34 cellular contexts compared by ENCODE assay signal in genomic region chr3:133695772-133696171, GRCh38. TPM values are rescaled to one million over a fixed set of nuclear protein-coding genes. Genes with fewer than 3 reads are reported as not detected.
"Had no signal": no experiment of that assay in that cellular context is flagged by ENCODE, and none has a peak within 500 bp of the region (broad histone marks: within the 10 kb centered on the region; RNA-seq: fewer than 3 reads in every experiment).

No MANE protein-coding gene starts in this region.

- H3K4me2 ChIP-seq: hepatocyte had no signal

- FAIRE-seq: colon had no signal

- H3K27me3 ChIP-seq: adrenal gland, body of pancreas, esophagus muscularis mucosa, gastroesophageal sphincter, heart right ventricle, hepatocyte had no signal

- DNase-seq: activated B cell treated with CpG ODN at 0.5 μM for 24 hours; activated CD4-positive, alpha-beta T cell treated with anti-CD3 and anti-CD28 coated beads for 48 hours; activated CD4-positive, alpha-beta T cell treated with anti-CD3 and anti-CD28 coated beads, Interleukin-2, amount 50 U/mL, for 1 hour; activated CD4-positive, alpha-beta T cell treated with anti-CD3 and anti-CD28 coated beads, Interleukin-2, amount 50 U/mL, for 48 hours; activated CD8-positive, alpha-beta memory T cell treated with anti-CD3 and anti-CD28 coated beads for 24 hours; activated CD8-positive, alpha-beta T cell treated with anti-CD3 and anti-CD28 coated beads for 36 hours; activated effector memory CD4-positive, alpha-beta T cell treated with anti-CD3 and anti-CD28 coated beads, Interleukin-2, amount 50 U/mL, for 16 hours; activated naive CD4-positive, alpha-beta T cell treated with anti-CD3 and anti-CD28 coated beads for 36 hours; activated naive CD8-positive, alpha-beta T cell treated with anti-CD3 and anti-CD28 coated beads for 36 hours; activated naive CD8-positive, alpha-beta T cell treated with anti-CD3 and anti-CD28 coated beads, Interleukin-2, amount 50 U/mL, for 24 hours; activated T-cell treated with anti-CD3 and anti-CD28 coated beads, Interleukin-2, amount 50 U/mL, for 48 hours; adrenal gland; amygdala; aorta; body of pancreas; caudate nucleus; cortex of kidney; dermis blood vessel endothelial cell; effector CD4-positive, alpha-beta T cell; effector memory CD8-positive, alpha-beta T cell; erythroblast; foreskin melanocyte; heart right ventricle; T1000; WERI-Rb-1 had no signal

- H3K4me3 ChIP-seq: adrenal gland, body of pancreas, esophagus muscularis mucosa, gastroesophageal sphincter, heart right ventricle, hepatocyte had no signal

- H3K36me3 ChIP-seq: adrenal gland, esophagus muscularis mucosa, gastroesophageal sphincter, heart right ventricle, WERI-Rb-1 had no signal

- H3K9me3 Mint-ChIP-seq: activated CD8-positive, alpha-beta T cell treated with anti-CD3 and anti-CD28 coated beads for 36 hours; activated naive CD4-positive, alpha-beta T cell treated with anti-CD3 and anti-CD28 coated beads, Interleukin-2, amount 50 U/mL, for 24 hours; activated naive CD8-positive, alpha-beta T cell treated with anti-CD3 and anti-CD28 coated beads for 36 hours; activated naive CD8-positive, alpha-beta T cell treated with anti-CD3 and anti-CD28 coated beads, Interleukin-2, amount 50 U/mL, for 24 hours; activated T-helper 1 cell treated with anti-CD3 and anti-CD28 coated beads, Interleukin-12 subunit alpha, Interleukin-12 subunit beta, Interleukin-2, Interleukin-4 antibody, amounts not matched to agents 30 ng/mL and 10 ng/mL and 1 ng/mL, durations not matched to agents 14 hours and 24 hours and 36 hours; effector memory CD8-positive, alpha-beta T cell; T-helper 2 cell treated with Interferon-gamma antibody and Interleukin-4, amounts not matched to agents 5 μg/mL and 100 μg/mL, for 36 hours had no signal

- H3K4me3 Mint-ChIP-seq: activated B cell treated with CpG ODN at 0.5 μM for 24 hours; activated CD8-positive, alpha-beta T cell treated with anti-CD3 and anti-CD28 coated beads for 36 hours; activated naive CD4-positive, alpha-beta T cell treated with anti-CD3 and anti-CD28 coated beads for 36 hours; activated naive CD4-positive, alpha-beta T cell treated with anti-CD3 and anti-CD28 coated beads, Interleukin-2, amount 50 U/mL, for 24 hours; activated naive CD8-positive, alpha-beta T cell treated with anti-CD3 and anti-CD28 coated beads for 36 hours; activated naive CD8-positive, alpha-beta T cell treated with anti-CD3 and anti-CD28 coated beads, Interleukin-2, amount 50 U/mL, for 24 hours; activated T-helper 1 cell treated with anti-CD3 and anti-CD28 coated beads, Interleukin-12 subunit alpha, Interleukin-12 subunit beta, Interleukin-2, Interleukin-4 antibody, amounts not matched to agents 30 ng/mL and 10 ng/mL and 1 ng/mL, durations not matched to agents 14 hours and 24 hours and 36 hours; effector memory CD8-positive, alpha-beta T cell; T-helper 2 cell treated with Interferon-gamma antibody and Interleukin-4, amounts not matched to agents 5 μg/mL and 100 μg/mL, for 36 hours had no signal

- H3K79me2 ChIP-seq: hepatocyte had no signal

- H3K27me3 Mint-ChIP-seq: activated B cell treated with CpG ODN at 0.5 μM for 24 hours; activated CD8-positive, alpha-beta T cell treated with anti-CD3 and anti-CD28 coated beads for 36 hours; activated naive CD4-positive, alpha-beta T cell treated with anti-CD3 and anti-CD28 coated beads, Interleukin-2, amount 50 U/mL, for 24 hours; activated naive CD8-positive, alpha-beta T cell treated with anti-CD3 and anti-CD28 coated beads for 36 hours had no signal

- H3K4me1 Mint-ChIP-seq: activated B cell treated with CpG ODN at 0.5 μM for 24 hours; activated naive CD4-positive, alpha-beta T cell treated with anti-CD3 and anti-CD28 coated beads, Interleukin-2, amount 50 U/mL, for 24 hours; activated naive CD8-positive, alpha-beta T cell treated with anti-CD3 and anti-CD28 coated beads for 36 hours had no signal

- H3K4me1 ChIP-seq: adrenal gland, body of pancreas, esophagus muscularis mucosa, gastroesophageal sphincter, heart right ventricle had no signal

- ATAC-seq: activated CD4-positive, CD25-positive, alpha-beta regulatory T cell treated with anti-CD3 and anti-CD28 coated beads, Interleukin-2, amount 50 U/mL, for 24 hours; activated CD8-positive, alpha-beta T cell treated with anti-CD3 and anti-CD28 coated beads for 36 hours; activated naive CD8-positive, alpha-beta T cell treated with anti-CD3 and anti-CD28 coated beads, Interleukin-2, amount 50 U/mL, for 24 hours; body of pancreas; effector memory CD8-positive, alpha-beta T cell; gastroesophageal sphincter; heart right ventricle had no signal

- H3K27ac ChIP-seq: adrenal gland, body of pancreas, esophagus muscularis mucosa, gastroesophageal sphincter, heart right ventricle, hepatocyte, WERI-Rb-1 had no signal

- H3K9me3 ChIP-seq: adrenal gland, body of pancreas, gastroesophageal sphincter, heart right ventricle had no signal

- H2AFZ ChIP-seq: hepatocyte had no signal

- H3K36me3 Mint-ChIP-seq: activated naive CD4-positive, alpha-beta T cell treated with anti-CD3 and anti-CD28 coated beads, Interleukin-2, amount 50 U/mL, for 24 hours; activated naive CD8-positive, alpha-beta T cell treated with anti-CD3 and anti-CD28 coated beads for 36 hours had no signal

RNA-seq across cellular contexts. Expression of gene TF, which starts 50.4 kb away (rescaled TPM):
- total RNA-seq: activated T-helper 1 cell treated with anti-CD3 and anti-CD28 coated beads, Interleukin-12 subunit alpha, Interleukin-12 subunit beta, Interleukin-2, Interleukin-4 antibody, amounts not matched to agents 30 ng/mL and 10 ng/mL and 1 ng/mL, durations not matched to agents 14 hours and 24 hours and 36 hours; fibroblast of villous mesenchyme had no signal
